In the genomic region with DNA sequence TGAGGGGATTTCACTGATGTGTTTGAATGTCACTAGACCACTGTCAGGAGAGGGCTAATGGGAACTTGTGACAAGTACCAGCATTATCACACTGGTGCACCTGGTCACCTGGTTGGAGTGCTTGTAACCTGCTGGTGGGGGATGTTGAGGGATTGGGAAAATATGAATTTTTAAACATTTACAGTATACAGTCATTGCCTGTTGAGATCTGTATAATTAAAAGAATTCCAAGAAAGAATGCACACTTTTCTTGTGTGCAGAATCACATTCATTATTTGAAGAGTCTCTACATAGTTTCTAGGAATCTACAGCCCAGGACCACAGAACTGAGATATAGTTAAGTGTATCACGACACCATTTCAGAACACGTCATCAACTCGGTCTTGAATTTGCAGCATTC, we compare ENCODE assay signal across 34 cellular contexts.
"Had no signal": no experiment of that assay in that cellular context is flagged by ENCODE, and none has a peak within 500 bp of the region (broad histone marks: within the 10 kb centered on the region; RNA-seq: fewer than 3 reads in every experiment).

No MANE protein-coding gene starts in this region.

- H3K27me3 ChIP-seq: MG63 had no signal

- H3K4me3 ChIP-seq: MG63 had no signal

- DNase-seq: Karpas-422, Kasumi-1, KG1, MG63, MM.1S, MV-4-11, NCI-H1048, NCI-H1092, NCI-H1092 treated with DMSO at 0.1 percent for 48 hours, NCI-H1105, NCI-H1105 treated with DMSO at 0.1 percent for 48 hours, NCI-H1417, NCI-H1417 treated with DMSO at 0.1 percent for 48 hours, NCI-H1436, NCI-H1436 treated with DMSO at 0.1 percent for 48 hours, NCI-H146, NCI-H1694, NCI-H1694 treated with DMSO at 0.1 percent for 48 hours, NCI-H187, NCI-H187 treated with DMSO at 0.1 percent for 48 hours, NCI-H1930, NCI-H2029, NCI-H2029 treated with DMSO at 0.1 percent for 48 hours, NCI-H2081, NCI-H2081 treated with DMSO at 0.1 percent for 48 hours, NCI-H2107, NCI-H2171, NCI-H2171 treated with DMSO at 0.1 percent for 48 hours, NCI-H2227 treated with DMSO at 0.1 percent for 48 hours, NCI-H226, NCI-H345, NCI-H446, NCI-H446 treated with DMSO at 0.1 percent for 48 hours had no signal

- H3K4me2 ChIP-seq: KMS-11 had no signal

- H3K27ac ChIP-seq: KMS-11 had no signal

- H3K9ac ChIP-seq: KMS-11 had no signal
